Comparison of ENCODE assay signal across 27 cellular contexts in genomic region chr18:11322716-11323115, GRCh38.
DNase-seq lines count a peak whose midpoint lies in the region; ATAC-seq, FAIRE-seq and TF ChIP-seq lines count a peak whose summit lies in the region.
"Had no signal": no experiment of that assay in that cellular context is flagged by ENCODE, and none has a peak within 500 bp of the region (broad histone marks: within the 10 kb centered on the region; RNA-seq: fewer than 3 reads in every experiment).

No MANE protein-coding gene starts in this region.

- H3K27me3 ChIP-seq in ACC112 (ENCODE audit: insufficient read depth, low read length) (no peaks in the 10 kb centered on the region), H9 (ENCODE audit: insufficient read depth, low read length) (no peaks in the 10 kb centered on the region), astrocyte (ENCODE audit: insufficient read depth, low read length) (no peaks in the 10 kb centered on the region), ovary (no peaks in the 10 kb centered on the region)
- H3K27me3 ChIP-seq: BE2C, dorsolateral prefrontal cortex, right atrium auricular region, transverse colon had no signal

- H4K8ac ChIP-seq in H9 (replicated peaks; ENCODE audit: insufficient read length, low read depth, low read length), result no peak overlapping the region

- TF ChIP-seq POLR2A in ovary (IDR thresholded peaks at IDR 0.05), result no peak

- ATAC-seq in HG03159 (IDR thresholded peaks at IDR 0.05; ENCODE audit: unreplicated experiment), result no peak
- ATAC-seq: activated CD4-positive, alpha-beta T cell treated with anti-CD3 and anti-CD28 coated beads for 36 hours; lower lobe of right lung had no signal

- peak; percentile 37; the same call in 1 of the 3 replicates for TF ChIP-seq CTCF in H9 (conservative IDR thresholded peaks at IDR 0.05)
- TF ChIP-seq CTCF in astrocyte (IDR thresholded peaks at IDR 0.05; ENCODE audit: insufficient read depth, low read depth, low read length), result no peak
- no peak for TF ChIP-seq CTCF in ovary (IDR thresholded peaks at IDR 0.05)

- no peak overlapping the region for H2BK15ac ChIP-seq in H9 (ENCODE audit: low read depth, low read length)

- H3K23me2 ChIP-seq in H9 (ENCODE audit: insufficient read length, low read depth, low read length, poor library complexity, severe bottlenecking), result no peaks in the 10 kb centered on the region

- no peak overlapping the region for H4K91ac ChIP-seq in H9 (ENCODE audit: insufficient read length, low read depth, low read length)

- H2BK12ac ChIP-seq in H9 (ENCODE audit: insufficient read length, low read depth, low read length), result no peak overlapping the region

- TF ChIP-seq EP300 in ovary (IDR thresholded peaks at IDR 0.05), result no peak

- H3K4me1 Mint-ChIP-seq in H9, result peaks cover 0 to 3% of the 10 kb centered on the region in 2 experiments; a peak in 1 of 4 replicates
- H3K4me1 Mint-ChIP-seq in astrocyte (ENCODE audit: low read depth, unreplicated experiment), result peaks cover 49% of the 10 kb centered on the region

- H3K18ac ChIP-seq in H9 (ENCODE audit: insufficient read length, low read depth, low read length), result no peak overlapping the region

- H3K4me2 ChIP-seq in H9 (ENCODE audit: insufficient read depth, insufficient read length, low read length) (no peak overlapping the region), astrocyte (ENCODE audit: low read length) (no peak overlapping the region)

- H3K27ac Mint-ChIP-seq in H9, result no peak overlapping the region
- H3K27ac Mint-ChIP-seq in astrocyte (ENCODE audit: unreplicated experiment), result no peak overlapping the region
- H3K27ac Mint-ChIP-seq: activated CD4-positive, alpha-beta T cell treated with anti-CD3 and anti-CD28 coated beads for 36 hours; activated naive CD8-positive, alpha-beta T cell treated with anti-CD3 and anti-CD28 coated beads for 36 hours; IgD-negative memory B cell; nephron; T-helper 1 cell treated with Interleukin-12 subunit alpha and Interleukin-12 subunit beta and Interleukin-4 antibody, amounts not matched to agents 30 μg/mL and 1 μg/mL, for 36 hours had no signal

- no peaks in the 10 kb centered on the region for H3K79me2 ChIP-seq in ACC112 (ENCODE audit: control insufficient read depth, insufficient read depth, low read length, unreplicated experiment)
- H3K79me2 ChIP-seq in H9 (ENCODE audit: insufficient read depth, low read length), result no peaks in the 10 kb centered on the region
- no peaks in the 10 kb centered on the region for H3K79me2 ChIP-seq in astrocyte (ENCODE audit: insufficient read depth, low read length)
- H3K79me2 ChIP-seq: parathyroid adenoma had no signal

- DNase-seq in H9 (peak; percentile 65), astrocyte (ENCODE audit: low read depth) (no peak), iPS-NIHi7 (ENCODE audit: extremely low spot score) (peak; percentile 16), NAMALWA (ENCODE audit: low spot score) (no peak), ovary (no peak)
- DNase-seq in NK-92 treated with Interleukin-12 subunit alpha and Interleukin-12 subunit beta, amount 100 ng/mL, for 24 hours (lab: John Stamatoyannopoulos, UW), result no peak
- DNase-seq: ACHN; activated CD4-positive, alpha-beta T cell treated with anti-CD3 and anti-CD28 coated beads for 36 hours; activated naive CD8-positive, alpha-beta T cell treated with anti-CD3 and anti-CD28 coated beads for 36 hours; activated T-cell treated with anti-CD3 and anti-CD28 coated beads for 4 hours; dorsolateral prefrontal cortex; kidney glomerular epithelial cell; lower lobe of right lung; NCI-H1105; NCI-H2081; NCI-H748 treated with DMSO at 0.1 percent for 48 hours; stimulated activated CD4-positive, alpha-beta T cell treated with anti-CD3 and anti-CD28 coated beads, Interleukin-2, amount 100 ng/mL, for 24 hours; transverse colon had no signal

- no peak overlapping the region for H2BK5ac ChIP-seq in H9 (ENCODE audit: insufficient read length, low read length)

- intact Hi-C loops in ovary (cut with DNase I), result no loop called here

- no peak overlapping the region for H3K23ac ChIP-seq in H9 (ENCODE audit: insufficient read length, low read depth, low read length)

- H3K4me1 ChIP-seq in ACC112 (ENCODE audit: control insufficient read depth, insufficient read depth, low read length, unreplicated experiment), result peaks cover 72% of the 10 kb centered on the region
- no peaks in the 10 kb centered on the region for H3K4me1 ChIP-seq in H9 (ENCODE audit: insufficient read depth, low read length)
- peaks cover 47% of the 10 kb centered on the region for H3K4me1 ChIP-seq in astrocyte (ENCODE audit: insufficient read depth, low read length)
- no peaks in the 10 kb centered on the region for H3K4me1 ChIP-seq in ovary (ENCODE audit: insufficient read depth)
- H3K4me1 ChIP-seq: BE2C, lower lobe of right lung, transverse colon had no signal

- no peak overlapping the region for H3K56ac ChIP-seq in H9 (ENCODE audit: insufficient read length, low read depth, low read length)

- no peak overlapping the region for H3K4me3 Mint-ChIP-seq in H9
- H3K4me3 Mint-ChIP-seq in astrocyte (ENCODE audit: unreplicated experiment), result no peak overlapping the region
- H3K4me3 Mint-ChIP-seq: activated CD4-positive, alpha-beta T cell treated with anti-CD3 and anti-CD28 coated beads for 36 hours; activated naive CD8-positive, alpha-beta T cell treated with anti-CD3 and anti-CD28 coated beads for 36 hours; IgD-negative memory B cell; nephron; T-helper 1 cell treated with Interleukin-12 subunit alpha and Interleukin-12 subunit beta and Interleukin-4 antibody, amounts not matched to agents 30 μg/mL and 1 μg/mL, for 36 hours had no signal

- no peak overlapping the region for H3K14ac ChIP-seq in H9 (ENCODE audit: insufficient read depth, low read length)

- H3T11ph ChIP-seq in H9 (ENCODE audit: low read length), result no peak overlapping the region

- H3K36me3 ChIP-seq in ACC112 (ENCODE audit: insufficient read depth, low read length) (no peaks in the 10 kb centered on the region), astrocyte (ENCODE audit: insufficient read depth, low read length) (no peaks in the 10 kb centered on the region), ovary (no peaks in the 10 kb centered on the region)
- H3K36me3 ChIP-seq: BE2C, lower lobe of right lung, right atrium auricular region, transverse colon had no signal

- no peak overlapping the region for H2BK20ac ChIP-seq in H9 (ENCODE audit: low read depth, low read length, poor library complexity, severe bottlenecking)

- H4K20me1 ChIP-seq in H9 (ENCODE audit: control insufficient read depth, insufficient read depth, insufficient read length) (no peaks in the 10 kb centered on the region), astrocyte (ENCODE audit: insufficient read depth, low read length) (no peaks in the 10 kb centered on the region)

- H3K27ac ChIP-seq in ACC112 (ENCODE audit: low read depth, low read length) (peak overlapping the region; percentile 96), H9 (ENCODE audit: insufficient read length, low read depth, low read length) (no peak overlapping the region), astrocyte (ENCODE audit: low read depth, low read length) (peak overlapping the region; percentile 94), ovary (no peak overlapping the region)
- H3K27ac ChIP-seq: dorsolateral prefrontal cortex, lower lobe of right lung, parathyroid adenoma, right atrium auricular region, transverse colon had no signal

- no peaks in the 10 kb centered on the region for H3K79me1 ChIP-seq in H9 (ENCODE audit: insufficient read depth, low read depth, low read length, poor library complexity, severe bottlenecking)

- no peak overlapping the region for H2AFZ ChIP-seq in ACC112 (ENCODE audit: low read length, unreplicated experiment)
- H2AFZ ChIP-seq in H9 (ENCODE audit: low read length), result no peak overlapping the region
- no peak overlapping the region for H2AFZ ChIP-seq in astrocyte (ENCODE audit: low read depth, low read length)
- H2AFZ ChIP-seq: parathyroid adenoma had no signal

- H3K9ac ChIP-seq in H9 (ENCODE audit: extremely low read depth, insufficient read length, low read length), result no peak overlapping the region
- peak overlapping the region; percentile 35 for H3K9ac ChIP-seq in astrocyte (ENCODE audit: low read length)
- H3K9ac ChIP-seq: parathyroid adenoma had no signal

- no peak overlapping the region for H2BK120ac ChIP-seq in H9 (ENCODE audit: low read depth, low read length, poor library complexity, severe bottlenecking)

- H2AK5ac ChIP-seq in H9 (ENCODE audit: insufficient read length, low read length), result no peak overlapping the region

- no CpG with 5 or more reads among the region's 7 CpGs for WGBS in H9 (ENCODE audit: extremely low coverage, insufficient read length, low lambda C conversion rate)
- WGBS in ovary, 3 donors, result 67 to 71% (median 71%) methylated on average over 7 of the region's 7 CpGs

- H3K9me3 Mint-ChIP-seq in H9, result no peaks in the 10 kb centered on the region; a peak in 1 of 5 replicates
- no peaks in the 10 kb centered on the region for H3K9me3 Mint-ChIP-seq in astrocyte (ENCODE audit: unreplicated experiment)
- H3K9me3 Mint-ChIP-seq: nephron; T-helper 1 cell treated with Interleukin-12 subunit alpha and Interleukin-12 subunit beta and Interleukin-4 antibody, amounts not matched to agents 30 μg/mL and 1 μg/mL, for 36 hours had no signal

- H3K36me3 Mint-ChIP-seq in H9 (ENCODE audit: insufficient read depth in 1 of 3, low read depth in 3 of 3), result no peaks in the 10 kb centered on the region
- no peaks in the 10 kb centered on the region for H3K36me3 Mint-ChIP-seq in astrocyte (ENCODE audit: low read depth, unreplicated experiment)
- H3K36me3 Mint-ChIP-seq: activated naive CD8-positive, alpha-beta T cell treated with anti-CD3 and anti-CD28 coated beads for 36 hours; IgD-negative memory B cell had no signal

- no peak overlapping the region for H4K5ac ChIP-seq in H9 (ENCODE audit: insufficient read length, low read depth, low read length)

- H3K9me3 ChIP-seq in H9 (ENCODE audit: control insufficient read depth, low read depth, low read length) (no peaks in the 10 kb centered on the region), astrocyte (ENCODE audit: insufficient read depth, low read depth, low read length) (no peaks in the 10 kb centered on the region), ovary (no peaks in the 10 kb centered on the region)
- H3K9me3 ChIP-seq: BE2C, lower lobe of right lung, right atrium auricular region, transverse colon had no signal

- H3K4me3 ChIP-seq in ACC112 (ENCODE audit: low read depth, low read length) (no peak overlapping the region), astrocyte (ENCODE audit: insufficient read depth, low read depth, low read length) (no peak overlapping the region), ovary (no peak overlapping the region)
- H3K4me3 ChIP-seq: dorsolateral prefrontal cortex, lower lobe of right lung, right atrium auricular region, transverse colon had no signal

- no peak overlapping the region for H3K4ac ChIP-seq in H9 (ENCODE audit: low read depth, low read length)

- no peaks in the 10 kb centered on the region for H3K27me3 Mint-ChIP-seq in H9 (ENCODE audit: low read depth)
- no peaks in the 10 kb centered on the region for H3K27me3 Mint-ChIP-seq in astrocyte (ENCODE audit: low read depth, unreplicated experiment)

- FAIRE-seq in astrocyte (lab: Jason Lieb, UNC), result no peak
- FAIRE-seq: endothelial cell of umbilical vein had no signal

Comparison
In these comparisons a context has a peak if more than half of its experiments do, and no peak if none do; other contexts are left out.
1. H3K27ac ChIP-seq: peak in ACC112 (single experiment) and astrocyte (single experiment); none in H9 (single experiment) and ovary (0 of 2).
2. DNase-seq: peak in H9 (single experiment) and iPS-NIHi7 (single experiment); none in astrocyte (single experiment), NAMALWA (single experiment), ovary (0 of 5) and NK-92 treated with Interleukin-12 subunit alpha and Interleukin-12 subunit beta, amount 100 ng/mL, for 24 hours (single experiment).